ENCODE assay signal across 9 cellular contexts in the genomic region with DNA sequence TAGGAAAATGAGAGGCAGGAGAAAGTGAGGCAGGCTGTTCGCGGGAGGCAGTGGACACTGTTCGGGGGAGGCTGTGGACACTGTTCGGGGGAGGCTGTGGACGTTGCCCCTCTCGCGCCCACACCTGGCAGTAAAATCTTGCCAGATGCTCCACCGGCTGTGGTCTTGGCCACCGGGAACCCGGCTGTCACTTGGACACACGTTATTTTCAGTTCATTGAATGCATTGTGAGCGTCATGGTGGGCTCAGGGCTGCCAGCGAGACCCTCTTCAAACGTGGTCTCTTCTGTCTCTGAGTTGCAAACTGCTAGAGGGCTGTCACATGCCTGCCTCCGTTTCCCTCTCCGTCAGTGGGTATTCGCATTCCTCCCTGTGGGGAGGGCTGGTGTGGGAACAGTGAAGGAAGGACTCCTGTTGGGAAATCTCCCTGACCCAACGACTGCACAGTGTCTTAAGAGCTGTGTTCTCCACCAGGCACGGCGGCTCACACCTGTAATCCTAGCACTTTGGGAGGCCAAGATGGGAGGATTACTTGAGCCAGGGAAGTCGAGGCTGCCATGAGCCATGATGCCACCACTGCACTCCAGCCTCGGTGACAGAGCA. TPM values are rescaled to one million over a fixed set of nuclear protein-coding genes. Genes with fewer than 3 reads are reported as not detected.
DNase-seq lines count a peak whose midpoint lies in the region; ATAC-seq and TF ChIP-seq lines count a peak whose summit lies in the region.
"Had no signal": no experiment of that assay in that cellular context is flagged by ENCODE, and none has a peak within 500 bp of the region (broad histone marks: within the 10 kb centered on the region; RNA-seq: fewer than 3 reads in every experiment).

No MANE protein-coding gene starts in this region.

- no peak for TF ChIP-seq CTCF in cardiac muscle cell (IDR thresholded peaks at IDR 0.05; ENCODE audit: low read depth, low read length)
- no peak for TF ChIP-seq CTCF in brain microvascular endothelial cell (IDR thresholded peaks at IDR 0.05; ENCODE audit: low read depth, low read length, missing control alignments)
- TF ChIP-seq CTCF in upper lobe of right lung (IDR thresholded peaks at IDR 0.05) = no peak

- in situ Hi-C loops in brain microvascular endothelial cell (cut with HindIII; ENCODE audit: low pct_ligation_motif_present, low sequenced_read_pairs) = no loop called here

- H3K36me3 ChIP-seq in cardiac muscle cell (no peaks in the 10 kb centered on the region), brain microvascular endothelial cell (replicated peaks) (no peaks in the 10 kb centered on the region), mesodermal cell (ENCODE audit: control insufficient read depth, insufficient read depth, low read length) (peaks cover 4% of the 10 kb centered on the region), upper lobe of right lung (no peaks in the 10 kb centered on the region)

- H3K9me3 ChIP-seq in cardiac muscle cell (ENCODE audit: low read depth) = no peaks in the 10 kb centered on the region
- no peaks in the 10 kb centered on the region for H3K9me3 ChIP-seq in mesodermal cell (ENCODE audit: control insufficient read depth, low read length)
- H3K9me3 ChIP-seq in upper lobe of right lung = no peaks in the 10 kb centered on the region

- H3K4me3 ChIP-seq in cardiac muscle cell (peak overlapping the region; percentile 87), brain microvascular endothelial cell (ENCODE audit: low read depth, low read length) (peak overlapping the region; percentile 52), mesodermal cell (ENCODE audit: extremely low read depth, insufficient read depth, low read length, poor library complexity, severe bottlenecking) (peak overlapping the region; percentile 60), upper lobe of right lung (peak overlapping the region; percentile 68)

- H3K27ac ChIP-seq in cardiac muscle cell = peak overlapping the region; percentile 20
- no peak overlapping the region for H3K27ac ChIP-seq in brain microvascular endothelial cell
- H3K27ac ChIP-seq in mesodermal cell (ENCODE audit: low read depth, low read length, severe bottlenecking) = no peak overlapping the region
- H3K27ac ChIP-seq in upper lobe of right lung = no peak overlapping the region

- 46 to 52% methylated on average over 20 to 21 of the region's 22 CpGs for WGBS in mesodermal cell (ENCODE audit: insufficient coverage in 2 of 2), 2 experiments

- DNase-seq in cardiac muscle cell (ENCODE audit: low read depth in 1 of 2, low spot score in 1 of 2) (no peak), left cardiac atrium (no peak), brain microvascular endothelial cell (no peak), upper lobe of right lung (no peak), NK-92 (lab: John Stamatoyannopoulos, UW; ENCODE audit: unreplicated experiment) (no peak), NCI-H2196 (lab: John Stamatoyannopoulos, UW; ENCODE audit: unreplicated experiment) (no peak)
- DNase-seq: NCI-H2029 had no signal

- ATAC-seq in left cardiac atrium (no peak), upper lobe of right lung (no peak), GM21390 (IDR thresholded peaks at IDR 0.05; ENCODE audit: unreplicated experiment) (no peak)

- H3K4me1 ChIP-seq in cardiac muscle cell (ENCODE audit: low read depth) (peaks cover 17% of the 10 kb centered on the region), mesodermal cell (ENCODE audit: control insufficient read depth, insufficient read depth, low read length, poor library complexity, severe bottlenecking) (peaks cover 36% of the 10 kb centered on the region), upper lobe of right lung (peaks cover 21% of the 10 kb centered on the region)

- H3K27me3 ChIP-seq in cardiac muscle cell (no peaks in the 10 kb centered on the region), brain microvascular endothelial cell (replicated peaks) (no peaks in the 10 kb centered on the region), upper lobe of right lung (no peaks in the 10 kb centered on the region)

- intact Hi-C loops in left cardiac atrium (cut with DNase I) = no loop called here
- intact Hi-C loops in upper lobe of right lung (cut with DNase I) = no loop called here

RNA-seq across cellular contexts. Expression of gene PRR5, which starts 1.4 kb away (rescaled TPM):
- total RNA-seq in cardiac muscle cell (32.1 and 41.7 TPM in 2 replicates), left cardiac atrium (10 to 100 TPM; 15.3 to 19.1 TPM), upper lobe of right lung (13.6 TPM)
- 36.5 and 44.3 TPM in 2 replicates for polyA plus RNA-seq in cardiac muscle cell
- 20.4 TPM for polyA plus RNA-seq in mesodermal cell (2013, experiment 1 of 2)
- 20.8 TPM for polyA plus RNA-seq in mesodermal cell (2013, experiment 2 of 2)

RNA-seq across cellular contexts. Expression of gene ARHGAP8, which starts 49.0 kb away (rescaled TPM):
- 1.3 and 2.4 TPM in 2 replicates for total RNA-seq in cardiac muscle cell
- polyA plus RNA-seq in cardiac muscle cell = 1.2 and 12.7 TPM in 2 replicates
- total RNA-seq in left cardiac atrium = under 1 TPM; 0.32 to 0.89 TPM
- 5.6 TPM for polyA plus RNA-seq in mesodermal cell (2013, experiment 1 of 2)
- polyA plus RNA-seq in mesodermal cell (2013, experiment 2 of 2) = 4.8 TPM
- total RNA-seq in upper lobe of right lung = 18.1 TPM
